Comparison of ENCODE assay signal across 16 cellular contexts in the genomic region with DNA sequence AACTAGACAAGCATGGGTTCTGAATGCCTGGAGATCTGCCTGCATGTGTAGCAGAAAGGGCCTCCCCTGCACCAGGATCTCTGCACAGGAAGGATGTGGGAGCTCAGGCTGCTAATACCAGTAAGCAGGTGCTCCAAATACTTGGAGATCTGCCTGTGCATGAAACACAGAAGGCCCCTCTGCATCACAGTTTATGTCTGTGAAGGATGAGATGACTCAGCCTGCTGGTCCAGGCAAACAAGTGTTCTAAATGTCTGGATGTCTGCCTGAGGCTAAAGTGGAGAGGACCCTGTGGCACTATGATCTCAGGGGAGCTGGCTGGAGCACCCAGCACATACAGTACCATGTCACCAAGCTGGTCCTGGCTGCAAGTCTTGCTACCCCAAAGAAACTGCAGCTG.
DNase-seq lines count a peak whose midpoint lies in the region; ATAC-seq and TF ChIP-seq lines count a peak whose summit lies in the region.
"Had no signal": no experiment of that assay in that cellular context is flagged by ENCODE, and none has a peak within 500 bp of the region (broad histone marks: within the 10 kb centered on the region; RNA-seq: fewer than 3 reads in every experiment).

No MANE protein-coding gene starts in this region.

- H3K36me3 Mint-ChIP-seq in GM23338 (ENCODE audit: low read depth) = no peaks in the 10 kb centered on the region
- no peaks in the 10 kb centered on the region for H3K36me3 Mint-ChIP-seq in Caco-2 (ENCODE audit: insufficient read depth, unreplicated experiment)
- H3K36me3 Mint-ChIP-seq: CD4-positive, alpha-beta memory T cell; IgD-negative memory B cell had no signal

- H3K9me3 ChIP-seq in RWPE2 (ENCODE audit: severe bottlenecking) (peaks cover 2% of the 10 kb centered on the region), Caco-2 (no peaks in the 10 kb centered on the region)
- H3K9me3 ChIP-seq: BE2C had no signal

- no peak for TF ChIP-seq CTCF in GM23338 (conservative IDR thresholded peaks at IDR 0.05; ENCODE audit: low read depth in 2 of 2)
- TF ChIP-seq CTCF in RWPE2 (IDR thresholded peaks at IDR 0.05; ENCODE audit: poor library complexity, severe bottlenecking) = no peak
- no peak for TF ChIP-seq CTCF in Caco-2 (IDR thresholded peaks at IDR 0.05; ENCODE audit: insufficient read depth in 1 of 2, low read depth in 1 of 2, low read length in 1 of 2, severe bottlenecking in 1 of 2, unreplicated experiment in 1 of 2)

- H3K4me3 ChIP-seq in GM23338 (no peak overlapping the region), RWPE2 (ENCODE audit: severe bottlenecking) (no peak overlapping the region), Caco-2 (ENCODE audit: low read depth, low read length) (no peak overlapping the region)

- H2AFZ ChIP-seq in GM23338 = peak overlapping the region; percentile 12; the same call in 1 of the 2 replicates

- H3K27ac Mint-ChIP-seq in GM23338 (no peak overlapping the region), Caco-2 (ENCODE audit: unreplicated experiment) (no peak overlapping the region)
- H3K27ac Mint-ChIP-seq: CD4-positive, alpha-beta memory T cell; IgD-negative memory B cell had no signal

- no peak overlapping the region for H3K4me2 ChIP-seq in GM23338

- no peaks in the 10 kb centered on the region for H3K36me3 ChIP-seq in GM23338 (ENCODE audit: insufficient read depth)
- no peaks in the 10 kb centered on the region for H3K36me3 ChIP-seq in RWPE2 (ENCODE audit: low read depth)
- H3K36me3 ChIP-seq in Caco-2 (ENCODE audit: control insufficient read depth, insufficient read depth, low read length) = no peaks in the 10 kb centered on the region
- H3K36me3 ChIP-seq: BE2C had no signal

- POLR2A ChIA-PET in Caco-2 (lab: Charles Lee) = no interaction called here

- CTCF ChIA-PET in Caco-2 (lab: Charles Lee) = no interaction called here

- no TSS peak for BruUV-seq in Caco-2 (replicated peaks; lab: Mats Ljungman, UMichigan)

- H3K27me3 ChIP-seq in GM23338 (ENCODE audit: insufficient read depth) (no peaks in the 10 kb centered on the region), RWPE2 (ENCODE audit: insufficient read depth, poor library complexity, severe bottlenecking) (peaks cover 2% of the 10 kb centered on the region), Caco-2 (replicated peaks; ENCODE audit: control insufficient read depth, insufficient read depth, low read length) (no peaks in the 10 kb centered on the region)
- H3K27me3 ChIP-seq: BE2C had no signal

- H3K27me3 Mint-ChIP-seq in GM23338 (ENCODE audit: insufficient read depth, low read depth, poor library complexity) (no peaks in the 10 kb centered on the region), Caco-2 (ENCODE audit: insufficient read depth, unreplicated experiment) (no peaks in the 10 kb centered on the region)
- H3K27me3 Mint-ChIP-seq: CD4-positive, alpha-beta memory T cell; IgD-negative memory B cell had no signal

- no peaks in the 10 kb centered on the region; the same call in 2 of the 3 replicates for H3K9me3 Mint-ChIP-seq in GM23338
- no peaks in the 10 kb centered on the region for H3K9me3 Mint-ChIP-seq in Caco-2 (ENCODE audit: unreplicated experiment)

- H3K4me3 Mint-ChIP-seq in GM23338 (no peak overlapping the region), Caco-2 (ENCODE audit: unreplicated experiment) (no peak overlapping the region)
- H3K4me3 Mint-ChIP-seq: CD4-positive, alpha-beta memory T cell had no signal

- peaks cover 8% of the 10 kb centered on the region; the same call in 1 of the 2 replicates for H3K9me2 ChIP-seq in GM23338 (ENCODE audit: insufficient read depth)

- H3F3A ChIP-seq in GM23338 (replicated peaks; ENCODE audit: low read depth) = no peaks in the 10 kb centered on the region

- H3K79me2 ChIP-seq in GM23338 (replicated peaks; ENCODE audit: insufficient read depth) = no peaks in the 10 kb centered on the region

- DNase-seq in GM23338 (ENCODE audit: low spot score) = no peak
- DNase-seq in RWPE2 (ENCODE audit: low spot score) = no peak
- peak; percentile 74 for DNase-seq in dermis blood vessel endothelial cell
- peak; percentile 2 to 85 for DNase-seq in lung microvascular endothelial cell (ENCODE audit: low read depth in 2 of 2)
- DNase-seq in Caco-2 = no peak
- no peak for DNase-seq in activated CD4-positive, alpha-beta T cell treated with anti-CD3 and anti-CD28 coated beads for 1 hour
- DNase-seq: BE2C; CD4-positive, alpha-beta memory T cell; H7; NCI-H2171; NCI-H774; SHP77 had no signal

- H3K4me1 Mint-ChIP-seq in GM23338 = no peaks in the 10 kb centered on the region; the same call in 2 of the 3 replicates
- peaks cover 6% of the 10 kb centered on the region for H3K4me1 Mint-ChIP-seq in Caco-2 (ENCODE audit: low read depth, unreplicated experiment)
- H3K4me1 Mint-ChIP-seq: CD4-positive, alpha-beta memory T cell; IgD-negative memory B cell had no signal

- H3K4me1 ChIP-seq in GM23338 (ENCODE audit: insufficient read depth) (no peaks in the 10 kb centered on the region), RWPE2 (ENCODE audit: insufficient read depth, poor library complexity, severe bottlenecking) (no peaks in the 10 kb centered on the region), Caco-2 (peaks cover 3% of the 10 kb centered on the region; the same call in 1 of the 2 replicates)
- H3K4me1 ChIP-seq: BE2C had no signal

- H3K27ac ChIP-seq in GM23338 (ENCODE audit: low read depth) = no peak overlapping the region
- no peak overlapping the region for H3K27ac ChIP-seq in RWPE2 (ENCODE audit: poor library complexity, severe bottlenecking)

- H4K20me1 ChIP-seq in GM23338 (replicated peaks; ENCODE audit: insufficient read depth) = no peaks in the 10 kb centered on the region

- ATAC-seq in GM23338 (no peak), RWPE2 (ENCODE audit: low read depth) (peak; percentile 75), HG02970 (IDR thresholded peaks at IDR 0.05; ENCODE audit: low FRiP score, unreplicated experiment) (no peak), GM19452 (IDR thresholded peaks at IDR 0.05; ENCODE audit: unreplicated experiment) (no peak)
- ATAC-seq: Panc1 had no signal

- intact Hi-C loops in Caco-2 (cut with micrococcal nuclease; ENCODE audit: unreplicated experiment) = no loop called here

TF ChIP-seq in GM23338, 12 proteins besides CTCF, POLR2A, EP300 and RAD21 (continues in another document):
- no peak for TF ChIP-seq JUNB (IDR thresholded peaks at IDR 0.05; ENCODE audit: unreplicated experiment)
- no peak for TF ChIP-seq EZH2 (IDR thresholded peaks at IDR 0.05; ENCODE audit: low read depth, unreplicated experiment)
- TF ChIP-seq REST (IDR thresholded peaks at IDR 0.05; ENCODE audit: unreplicated experiment) = no peak
- TF ChIP-seq ZNF331 (CRISPR knock-in tag; IDR thresholded peaks at IDR 0.05; ENCODE audit: low read depth) = no peak
- no peak for TF ChIP-seq EZH2phosphoT487 (IDR thresholded peaks at IDR 0.05; ENCODE audit: unreplicated experiment)
- no peak for TF ChIP-seq CREB1 (CRISPR knock-in tag; IDR thresholded peaks at IDR 0.05; ENCODE audit: low read depth)
- no peak for TF ChIP-seq ZNF114 (CRISPR knock-in tag; IDR thresholded peaks at IDR 0.05)
- TF ChIP-seq NANOG (IDR thresholded peaks at IDR 0.05; ENCODE audit: borderline replicate concordance) = no peak

Comparison
In these comparisons a context has a peak if more than half of its experiments do, and no peak if none do; other contexts are left out.
1. DNase-seq: peak in dermis blood vessel endothelial cell (single experiment) and lung microvascular endothelial cell (2 of 2); none in GM23338 (single experiment), RWPE2 (single experiment), Caco-2 (0 of 2) and activated CD4-positive, alpha-beta T cell treated with anti-CD3 and anti-CD28 coated beads for 1 hour (single experiment).